ENCODE assay signal across 1 cellular context in genomic region chr2:17571681-17572080, GRCh38.
TF ChIP-seq lines count a peak whose summit lies in the region.

No MANE protein-coding gene starts in this region.

TF ChIP-seq in Ishikawa, 13 proteins besides CTCF, POLR2A, EP300 and RAD21 (continued from another document):
- TF ChIP-seq REST (IDR thresholded peaks at IDR 0.05; ENCODE audit: low read depth) (no peak), MAX (IDR thresholded peaks at IDR 0.05) (no peak)
